Comparison of ENCODE assay signal across 18 cellular contexts in genomic region chr20:35823147-35823546, GRCh38. TPM values are rescaled to one million over a fixed set of nuclear protein-coding genes. Genes with fewer than 3 reads are reported as not detected.
DNase-seq lines count a peak whose midpoint lies in the region; ATAC-seq and TF ChIP-seq lines count a peak whose summit lies in the region.
"Had no signal": no experiment of that assay in that cellular context is flagged by ENCODE, and none has a peak within 500 bp of the region (broad histone marks: within the 10 kb centered on the region; RNA-seq: fewer than 3 reads in every experiment).

No MANE protein-coding gene starts in this region.

- H3K4me3 ChIP-seq in breast epithelium (no peak overlapping the region), cardiac fibroblast (replicated peaks in 1 of 2; ENCODE audit: low read depth in 2 of 2, low read length in 2 of 2) (no peak overlapping the region), hepatocyte (no peak overlapping the region), coronary artery (no peak overlapping the region)
- H3K4me3 ChIP-seq: SK-N-MC had no signal

- no peak for TF ChIP-seq POLR2A in breast epithelium (IDR thresholded peaks at IDR 0.05)

- no peaks in the 10 kb centered on the region for H4K20me1 ChIP-seq in hepatocyte (ENCODE audit: insufficient read depth, poor library complexity, severe bottlenecking)

- no peaks in the 10 kb centered on the region for H3K27me3 Mint-ChIP-seq in MCF 10A (ENCODE audit: insufficient read depth, unreplicated experiment)

- peaks cover 6% of the 10 kb centered on the region for H3K9me3 Mint-ChIP-seq in MCF 10A (ENCODE audit: unreplicated experiment)

- POLR2A ChIA-PET in MCF 10A (lab: Yijun Ruan, JAX) = interaction anchor here (0.6 to 1.2 kb wide), 4 partner anchors 52 to 134 kb away, joined by 3 to 6 read pairs (median 4); partner anchors contain the start of genes PHF20 and RBM39

- DNase-seq in MCF 10A (ENCODE audit: unreplicated experiment) (peak; percentile 56), breast epithelium (ENCODE audit: low spot score in 2 of 2) (no peak), OCI-M1 (lab: John Stamatoyannopoulos, UW) (peak; percentile 83), cardiac fibroblast (ENCODE audit: low read depth in 2 of 2) (peak; percentile 19 to 35), hepatocyte (ENCODE audit: low spot score) (no peak), coronary artery (ENCODE audit: low spot score) (no peak), nucleus accumbens (lab: John Stamatoyannopoulos, UW) (no peak)
- DNase-seq: GDM1, GOT3, Karpas-422, MV-4-11, NCI-H1436, NCI-H2081, NCI-H345, NCI-H526 treated with DMSO at 0.1 percent for 48 hours had no signal

- peaks cover 27% of the 10 kb centered on the region for H3K79me2 ChIP-seq in hepatocyte

- no TSS peak for BruUV-seq in MCF 10A (replicated peaks; lab: Mats Ljungman, UMichigan)

- H3K27me3 ChIP-seq in breast epithelium = no peaks in the 10 kb centered on the region
- no peaks in the 10 kb centered on the region for H3K27me3 ChIP-seq in hepatocyte

- peaks cover 0 to 3% of the 10 kb centered on the region in 2 donors for H3K4me1 ChIP-seq in breast epithelium
- H3K4me1 ChIP-seq in hepatocyte (ENCODE audit: insufficient read depth) = peaks cover 8% of the 10 kb centered on the region

- no peak overlapping the region for H3K27ac ChIP-seq in breast epithelium
- H3K27ac ChIP-seq in hepatocyte = no peak overlapping the region
- H3K27ac ChIP-seq in coronary artery = no peak overlapping the region
- H3K27ac ChIP-seq: SK-N-MC had no signal

- H3K9me2 ChIP-seq in hepatocyte (replicated peaks; ENCODE audit: insufficient read depth) = no peaks in the 10 kb centered on the region

- 79% methylated on average over 6 of the region's 6 CpGs for WGBS in hepatocyte (ENCODE audit: low lambda C conversion rate, missing lambda C conversion rate)

- no peak overlapping the region for H3K27ac Mint-ChIP-seq in MCF 10A (ENCODE audit: low read depth, unreplicated experiment)

- intact Hi-C loops in MCF 10A (cut with micrococcal nuclease) = no loop called here
- intact Hi-C loops in breast epithelium (cut with DNase I; ENCODE audit: low total_unique reads) = no loop called here

- no peaks in the 10 kb centered on the region for H3K9me3 ChIP-seq in breast epithelium
- no peaks in the 10 kb centered on the region for H3K9me3 ChIP-seq in hepatocyte (ENCODE audit: low read depth)

- no peak overlapping the region for H3K4me3 Mint-ChIP-seq in MCF 10A (ENCODE audit: unreplicated experiment)

- ATAC-seq in HG03354 (IDR thresholded peaks at IDR 0.05; ENCODE audit: poor library complexity, severe bottlenecking, unreplicated experiment) = no peak
- ATAC-seq: HepG2 had no signal

- H2AFZ ChIP-seq in hepatocyte = no peak overlapping the region

- TF ChIP-seq CTCF in MCF 10A (IDR thresholded peaks at IDR 0.05; ENCODE audit: unreplicated experiment) = no peak
- TF ChIP-seq CTCF in breast epithelium (IDR thresholded peaks at IDR 0.05) = no peak
- no peak for TF ChIP-seq CTCF in cardiac fibroblast (IDR thresholded peaks at IDR 0.05; ENCODE audit: low read depth, low read length)
- no peak for TF ChIP-seq CTCF in hepatocyte (IDR thresholded peaks at IDR 0.05; ENCODE audit: poor library complexity)
- no peak for TF ChIP-seq CTCF in coronary artery (IDR thresholded peaks at IDR 0.05)

- no peak overlapping the region for H3K4me2 ChIP-seq in hepatocyte

- CTCF ChIA-PET in MCF 10A (lab: Yijun Ruan, JAX) = interaction anchor here (0.6 kb wide), 2 partner anchors 10 to 28 kb away, joined by 3 to 4 read pairs; no protein-coding TSS in a partner anchor

- H3K4me1 Mint-ChIP-seq in MCF 10A (ENCODE audit: insufficient read depth, unreplicated experiment) = peaks cover 30% of the 10 kb centered on the region

- H3K36me3 Mint-ChIP-seq in MCF 10A (ENCODE audit: insufficient read depth, unreplicated experiment) = peaks cover 42% of the 10 kb centered on the region

- no peaks in the 10 kb centered on the region for H3K36me3 ChIP-seq in breast epithelium
- no peaks in the 10 kb centered on the region for H3K36me3 ChIP-seq in hepatocyte (replicated peaks; ENCODE audit: insufficient read depth, low read depth)

RNA-seq across cellular contexts. Expression of gene PHF20, which starts 51.3 kb away (rescaled TPM):
- total RNA-seq in MCF 10A (2022) (64.2 and 74.7 TPM in 2 replicates), breast epithelium (10 to 100 TPM; 48.5 to 60.0 (median 59.7) TPM), hepatocyte (18.8 and 24.0 TPM in 2 replicates)
- 24.0 and 24.2 TPM in 2 replicates for polyA plus RNA-seq in hepatocyte

Comparison
In these comparisons a context has a peak if more than half of its experiments do, and no peak if none do; other contexts are left out.
1. DNase-seq: peak in MCF 10A (single experiment), OCI-M1 (single experiment) and cardiac fibroblast (2 of 2); none in breast epithelium (0 of 2), hepatocyte (single experiment), coronary artery (single experiment) and nucleus accumbens (0 of 56).